Comparison of ENCODE assay signal across 1 cellular context in genomic region chr11:44008698-44009097, GRCh38.
TF ChIP-seq lines count a peak whose summit lies in the region.

No MANE protein-coding gene starts in this region.

TF ChIP-seq in K562, 482 proteins besides CTCF, POLR2A, EP300 and RAD21:
- TF ChIP-seq RBM25 (IDR thresholded peaks at IDR 0.05; ENCODE audit: low read depth, low read length, severe bottlenecking) (peak; percentile 25), HES1 (IDR thresholded peaks at IDR 0.05; ENCODE audit: low read depth) (no peak), ZNF175 (CRISPR knock-in tag; IDR thresholded peaks at IDR 0.05; ENCODE audit: low read depth) (no peak), ZBTB17 (CRISPR knock-in tag; IDR thresholded peaks at IDR 0.05) (no peak), HMG20A (CRISPR knock-in tag; conservative IDR thresholded peaks at IDR 0.05) (no peak), DEAF1 (CRISPR knock-in tag; IDR thresholded peaks at IDR 0.05) (no peak), DDX20 (tag; IDR thresholded peaks at IDR 0.05; ENCODE audit: low read depth) (no peak), ATF4 (CRISPR knock-in tag; IDR thresholded peaks at IDR 0.05) (no peak), ESRRA (IDR thresholded peaks at IDR 0.05; ENCODE audit: borderline replicate concordance, low read depth) (peak; percentile 85), ZNF274 (IDR thresholded peaks at IDR 0.05; ENCODE audit: borderline replicate concordance, low read depth, low read length) (no peak), ZNF121 (CRISPR knock-in tag; conservative IDR thresholded peaks at IDR 0.05) (no peak), TEAD1 (CRISPR knock-in tag; IDR thresholded peaks at IDR 0.05) (no peak), TCFL5 (CRISPR knock-in tag; conservative IDR thresholded peaks at IDR 0.05) (no peak), EWSR1 (IDR thresholded peaks at IDR 0.05; ENCODE audit: borderline replicate concordance, low read depth, partially characterized antibody) (no peak), KHSRP (IDR thresholded peaks at IDR 0.05) (no peak)
